11 cellular contexts compared by ENCODE assay signal in the genomic region with DNA sequence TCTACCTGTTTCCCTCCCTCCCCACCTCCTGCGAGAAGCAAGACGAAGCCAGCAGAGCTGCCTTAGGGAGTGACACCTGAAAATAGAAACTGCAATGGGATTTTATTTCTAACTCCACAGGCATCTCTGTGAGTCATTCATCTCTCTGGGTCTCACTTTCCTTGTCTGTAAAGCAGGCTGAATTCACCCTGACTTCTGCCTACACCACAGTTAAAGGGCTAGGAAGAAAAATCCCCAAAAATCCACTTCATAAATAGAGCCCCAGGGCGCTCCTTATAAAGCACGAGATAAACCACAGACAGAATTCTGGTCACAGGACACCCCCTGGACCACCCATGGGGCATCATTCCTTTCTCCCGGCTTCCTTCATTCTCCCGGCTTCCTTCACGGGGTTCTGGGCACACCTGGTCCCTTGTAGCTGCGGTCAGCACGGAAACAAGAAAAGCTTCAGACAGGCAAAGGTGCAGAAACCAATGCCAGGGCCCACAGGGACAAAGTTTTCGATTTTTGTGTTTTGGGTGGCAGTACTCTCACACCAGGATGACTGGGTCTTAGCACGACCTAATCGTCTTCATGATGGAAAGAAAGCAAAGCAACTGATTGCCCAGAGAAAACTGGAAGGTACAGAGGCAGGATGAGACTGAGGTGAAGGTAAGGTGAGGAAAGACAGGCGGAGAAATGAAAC. TPM values are rescaled to one million over a fixed set of nuclear protein-coding genes. Genes with fewer than 3 reads are reported as not detected.
DNase-seq lines count a peak whose midpoint lies in the region; ATAC-seq and TF ChIP-seq lines count a peak whose summit lies in the region.
"Had no signal": no experiment of that assay in that cellular context is flagged by ENCODE, and none has a peak within 500 bp of the region (broad histone marks: within the 10 kb centered on the region; RNA-seq: fewer than 3 reads in every experiment).

No MANE protein-coding gene starts in this region.

- peak overlapping the region; percentile 16 for H3K4me3 Mint-ChIP-seq in type B pancreatic cell
- H3K4me3 Mint-ChIP-seq: activated CD4-positive, alpha-beta T cell treated with anti-CD3 and anti-CD28 coated beads, Interleukin-2, amount 10 ng/mL, durations not matched to agents 7 days and 5 days had no signal

- peaks cover 2% of the 10 kb centered on the region for H3K27me3 Mint-ChIP-seq in type B pancreatic cell

- TF ChIP-seq CTCF in type B pancreatic cell (conservative IDR thresholded peaks at IDR 0.05): no peak

- no peak for ATAC-seq in HG02763 (IDR thresholded peaks at IDR 0.05; ENCODE audit: unreplicated experiment)

- H3K27ac Mint-ChIP-seq in type B pancreatic cell: peak overlapping the region; percentile 66
- H3K27ac Mint-ChIP-seq: activated CD4-positive, alpha-beta T cell treated with anti-CD3 and anti-CD28 coated beads, Interleukin-2, amount 10 ng/mL, durations not matched to agents 7 days and 5 days had no signal

- H3K36me3 Mint-ChIP-seq in type B pancreatic cell: no peaks in the 10 kb centered on the region

- peaks cover 4% of the 10 kb centered on the region for H3K4me1 Mint-ChIP-seq in type B pancreatic cell (ENCODE audit: unreplicated experiment)

- DNase-seq in DMS79 (lab: John Stamatoyannopoulos, UW): peak; percentile 0
- DNase-seq in DMS79 treated with DMSO at 0.1 percent for 48 hours (lab: John Stamatoyannopoulos, UW): no peak
- DNase-seq in amniotic epithelial cell (ENCODE audit: low read depth): peak; percentile 53
- peak; percentile 70 for DNase-seq in iris pigment epithelial cell (ENCODE audit: low read depth)
- DNase-seq in type B pancreatic cell (ENCODE audit: extremely low spot score, unreplicated experiment): no peak
- no peak for DNase-seq in SIG-M5 (lab: John Stamatoyannopoulos, UW)
- DNase-seq in effector CD4-positive, alpha-beta T cell: no peak
- DNase-seq: activated CD4-positive, alpha-beta T cell treated with anti-CD3 and anti-CD28 coated beads, Interleukin-2, amount 10 ng/mL, durations not matched to agents 7 days and 5 days; KG1; NCI-H446 had no signal

- no peaks in the 10 kb centered on the region for H3K9me3 Mint-ChIP-seq in type B pancreatic cell
- H3K9me3 Mint-ChIP-seq: activated CD4-positive, alpha-beta T cell treated with anti-CD3 and anti-CD28 coated beads, Interleukin-2, amount 10 ng/mL, durations not matched to agents 7 days and 5 days had no signal

RNA-seq across cellular contexts. Expression of a gene that starts 2.8 kb away (rescaled TPM):
- total RNA-seq in type B pancreatic cell (ENCODE audit: low replicate concordance): 18.7 and 26.1 TPM in 2 replicates

Comparison
In these comparisons a context has a peak if more than half of its experiments do, and no peak if none do; other contexts are left out.
1. DNase-seq: peak in DMS79 (single experiment), amniotic epithelial cell (single experiment) and iris pigment epithelial cell (single experiment); none in DMS79 treated with DMSO at 0.1 percent for 48 hours (single experiment), type B pancreatic cell (single experiment), SIG-M5 (single experiment) and effector CD4-positive, alpha-beta T cell (single experiment).